ENCODE assay signal across 8 cellular contexts in the genomic region with DNA sequence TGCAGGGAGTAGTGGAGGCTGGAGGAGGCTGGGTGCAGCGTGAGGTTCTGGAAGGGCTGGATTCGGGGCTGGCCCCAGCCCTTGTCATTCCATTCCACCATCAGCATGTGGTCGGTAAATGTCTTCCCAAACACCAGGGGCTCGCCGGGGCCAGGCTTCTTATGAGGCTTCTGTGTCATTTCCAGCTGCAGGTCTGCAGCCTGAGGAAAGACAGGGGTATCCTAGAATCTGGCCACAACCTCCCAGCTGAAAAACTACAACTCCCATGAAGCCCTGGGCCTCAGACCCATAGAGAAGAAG. TPM values are rescaled to one million over a fixed set of nuclear protein-coding genes. Genes with fewer than 3 reads are reported as not detected.
DNase-seq lines count a peak whose midpoint lies in the region; ATAC-seq, FAIRE-seq and TF ChIP-seq lines count a peak whose summit lies in the region.
"Had no signal": no experiment of that assay in that cellular context is flagged by ENCODE, and none has a peak within 500 bp of the region (broad histone marks: within the 10 kb centered on the region; RNA-seq: fewer than 3 reads in every experiment).

No MANE protein-coding gene starts in this region.

- H4K20me1 ChIP-seq in neural progenitor cell (ENCODE audit: low read depth) = no peaks in the 10 kb centered on the region

- no peaks in the 10 kb centered on the region for H3K9me3 ChIP-seq in neural progenitor cell (ENCODE audit: low read depth)

- ATAC-seq in HG02870 (IDR thresholded peaks at IDR 0.05; ENCODE audit: unreplicated experiment) = no peak

- no peak overlapping the region for H3K9ac ChIP-seq in neural progenitor cell

- peak; percentile 54 for DNase-seq in NCI-H2227 (lab: John Stamatoyannopoulos, UW; ENCODE audit: unreplicated experiment)
- no peak for DNase-seq in NCI-H2227 treated with DMSO at 0.1 percent for 48 hours (lab: John Stamatoyannopoulos, UW)
- peak; percentile 39 for DNase-seq in activated T-helper 1 cell treated with anti-CD3 and anti-CD28 coated beads, Interleukin-12 subunit alpha, Interleukin-12 subunit beta, Interleukin-2, Interleukin-4 antibody, amounts not matched to agents 30 ng/mL and 10 ng/mL and 1 ng/mL, durations not matched to agents 14 hours and 24 hours and 36 hours (ENCODE audit: low spot score)
- DNase-seq in neural progenitor cell (ENCODE audit: low spot score) = peak; percentile 84
- DNase-seq in HTR-8/SVneo (ENCODE audit: insufficient read length, low spot score) = no peak

- H3K36me3 ChIP-seq in neural progenitor cell = no peaks in the 10 kb centered on the region

- peaks cover 7% of the 10 kb centered on the region for H3K79me2 ChIP-seq in neural progenitor cell (ENCODE audit: low read depth)

- intact Hi-C loops in activated T-helper 1 cell treated with anti-CD3 and anti-CD28 coated beads, Interleukin-12 subunit alpha, Interleukin-12 subunit beta, Interleukin-2, Interleukin-4 antibody, amounts not matched to agents 30 ng/mL and 10 ng/mL and 1 ng/mL, durations not matched to agents 14 hours and 24 hours and 36 hours (cut with micrococcal nuclease) = no loop called here

- peaks cover 2% of the 10 kb centered on the region for H3K27me3 Mint-ChIP-seq in activated T-helper 1 cell treated with anti-CD3 and anti-CD28 coated beads, Interleukin-12 subunit alpha, Interleukin-12 subunit beta, Interleukin-2, Interleukin-4 antibody, amounts not matched to agents 30 ng/mL and 10 ng/mL and 1 ng/mL, durations not matched to agents 14 hours and 24 hours and 36 hours (ENCODE audit: insufficient read depth)
- H3K27me3 Mint-ChIP-seq in neural progenitor cell (ENCODE audit: insufficient read depth, low read depth) = peaks cover 9% of the 10 kb centered on the region

- peaks cover 22% of the 10 kb centered on the region for H3K4me1 ChIP-seq in neural progenitor cell

- H3K4me3 Mint-ChIP-seq in activated T-helper 1 cell treated with anti-CD3 and anti-CD28 coated beads, Interleukin-12 subunit alpha, Interleukin-12 subunit beta, Interleukin-2, Interleukin-4 antibody, amounts not matched to agents 30 ng/mL and 10 ng/mL and 1 ng/mL, durations not matched to agents 14 hours and 24 hours and 36 hours = no peak overlapping the region
- peak overlapping the region; percentile 67 for H3K4me3 Mint-ChIP-seq in neural progenitor cell

- H3K27ac Mint-ChIP-seq in activated T-helper 1 cell treated with anti-CD3 and anti-CD28 coated beads, Interleukin-12 subunit alpha, Interleukin-12 subunit beta, Interleukin-2, Interleukin-4 antibody, amounts not matched to agents 30 ng/mL and 10 ng/mL and 1 ng/mL, durations not matched to agents 14 hours and 24 hours and 36 hours = no peak overlapping the region
- peak overlapping the region; percentile 95 for H3K27ac Mint-ChIP-seq in neural progenitor cell

- TF ChIP-seq CTCF in neural progenitor cell (IDR thresholded peaks at IDR 0.05) = no peak

- no peak for FAIRE-seq in HTR-8/SVneo (lab: Jason Lieb, UNC)

- peaks cover 7% of the 10 kb centered on the region for H3K36me3 Mint-ChIP-seq in activated T-helper 1 cell treated with anti-CD3 and anti-CD28 coated beads, Interleukin-12 subunit alpha, Interleukin-12 subunit beta, Interleukin-2, Interleukin-4 antibody, amounts not matched to agents 30 ng/mL and 10 ng/mL and 1 ng/mL, durations not matched to agents 14 hours and 24 hours and 36 hours (ENCODE audit: low read depth)
- H3K36me3 Mint-ChIP-seq in neural progenitor cell = no peaks in the 10 kb centered on the region

- no peak overlapping the region for H3K27ac ChIP-seq in neural progenitor cell
- H3K27ac ChIP-seq: VCaP had no signal

- no peak overlapping the region for H2AFZ ChIP-seq in neural progenitor cell (replicated peaks)

- no peaks in the 10 kb centered on the region for H3K27me3 ChIP-seq in neural progenitor cell

- no peak overlapping the region for H3K4me3 ChIP-seq in neural progenitor cell

- H3K4me2 ChIP-seq in neural progenitor cell = no peak overlapping the region

- H3F3A ChIP-seq in neural progenitor cell (ENCODE audit: low read depth) = peaks cover 36% of the 10 kb centered on the region

- no peaks in the 10 kb centered on the region for H3K9me3 Mint-ChIP-seq in activated T-helper 1 cell treated with anti-CD3 and anti-CD28 coated beads, Interleukin-12 subunit alpha, Interleukin-12 subunit beta, Interleukin-2, Interleukin-4 antibody, amounts not matched to agents 30 ng/mL and 10 ng/mL and 1 ng/mL, durations not matched to agents 14 hours and 24 hours and 36 hours
- H3K9me3 Mint-ChIP-seq in neural progenitor cell = no peaks in the 10 kb centered on the region

- H3K4me1 Mint-ChIP-seq in activated T-helper 1 cell treated with anti-CD3 and anti-CD28 coated beads, Interleukin-12 subunit alpha, Interleukin-12 subunit beta, Interleukin-2, Interleukin-4 antibody, amounts not matched to agents 30 ng/mL and 10 ng/mL and 1 ng/mL, durations not matched to agents 14 hours and 24 hours and 36 hours (ENCODE audit: low read depth) = peaks cover 23% of the 10 kb centered on the region
- peaks cover 43% of the 10 kb centered on the region for H3K4me1 Mint-ChIP-seq in neural progenitor cell

RNA-seq across cellular contexts. Expression of a gene that starts 4.4 kb away (rescaled TPM):
- total RNA-seq in activated T-helper 1 cell treated with anti-CD3 and anti-CD28 coated beads, Interleukin-12 subunit alpha, Interleukin-12 subunit beta, Interleukin-2, Interleukin-4 antibody, amounts not matched to agents 30 ng/mL and 10 ng/mL and 1 ng/mL, durations not matched to agents 14 hours and 24 hours and 36 hours = 93.3 and 93.6 TPM in 2 replicates
- total RNA-seq in neural progenitor cell (ENCODE audit: low replicate concordance) = 33.5 and 63.2 TPM in 2 replicates

RNA-seq across cellular contexts. Expression of a gene that starts 29.8 kb away (rescaled TPM):
- 0.57 and 0.64 TPM in 2 replicates for total RNA-seq in activated T-helper 1 cell treated with anti-CD3 and anti-CD28 coated beads, Interleukin-12 subunit alpha, Interleukin-12 subunit beta, Interleukin-2, Interleukin-4 antibody, amounts not matched to agents 30 ng/mL and 10 ng/mL and 1 ng/mL, durations not matched to agents 14 hours and 24 hours and 36 hours
- total RNA-seq in neural progenitor cell (ENCODE audit: low replicate concordance) = 11.2 and 27.6 TPM in 2 replicates

RNA-seq across cellular contexts. Expression of a gene that starts 51.1 kb away (rescaled TPM):
- not detected in 2 replicates for total RNA-seq in activated T-helper 1 cell treated with anti-CD3 and anti-CD28 coated beads, Interleukin-12 subunit alpha, Interleukin-12 subunit beta, Interleukin-2, Interleukin-4 antibody, amounts not matched to agents 30 ng/mL and 10 ng/mL and 1 ng/mL, durations not matched to agents 14 hours and 24 hours and 36 hours
- total RNA-seq in neural progenitor cell (ENCODE audit: low replicate concordance) = not detected in 2 replicates
- total RNA-seq: glomerular endothelial cell had no signal

RNA-seq across cellular contexts. Expression of a gene that starts 54.0 kb away (rescaled TPM):
- 0.54 and 0.57 TPM in 2 replicates for total RNA-seq in activated T-helper 1 cell treated with anti-CD3 and anti-CD28 coated beads, Interleukin-12 subunit alpha, Interleukin-12 subunit beta, Interleukin-2, Interleukin-4 antibody, amounts not matched to agents 30 ng/mL and 10 ng/mL and 1 ng/mL, durations not matched to agents 14 hours and 24 hours and 36 hours
- total RNA-seq in neural progenitor cell (ENCODE audit: low replicate concordance) = 2.9 and 5.1 TPM in 2 replicates

RNA-seq across cellular contexts. Expression of a gene that starts 59.8 kb away (rescaled TPM):
- total RNA-seq in activated T-helper 1 cell treated with anti-CD3 and anti-CD28 coated beads, Interleukin-12 subunit alpha, Interleukin-12 subunit beta, Interleukin-2, Interleukin-4 antibody, amounts not matched to agents 30 ng/mL and 10 ng/mL and 1 ng/mL, durations not matched to agents 14 hours and 24 hours and 36 hours = 0.37 TPM in 1 of 2 replicates, not detected in the other
- total RNA-seq in neural progenitor cell (ENCODE audit: low replicate concordance) = 0.19 and 0.40 TPM in 2 replicates
- total RNA-seq: glomerular endothelial cell had no signal

Comparison
In these comparisons a context has a peak if more than half of its experiments do, and no peak if none do; other contexts are left out.
1. DNase-seq: peak in NCI-H2227 (single experiment), activated T-helper 1 cell treated with anti-CD3 and anti-CD28 coated beads, Interleukin-12 subunit alpha, Interleukin-12 subunit beta, Interleukin-2, Interleukin-4 antibody, amounts not matched to agents 30 ng/mL and 10 ng/mL and 1 ng/mL, durations not matched to agents 14 hours and 24 hours and 36 hours (single experiment) and neural progenitor cell (single experiment); none in NCI-H2227 treated with DMSO at 0.1 percent for 48 hours (single experiment) and HTR-8/SVneo (single experiment).